In the genomic region with DNA sequence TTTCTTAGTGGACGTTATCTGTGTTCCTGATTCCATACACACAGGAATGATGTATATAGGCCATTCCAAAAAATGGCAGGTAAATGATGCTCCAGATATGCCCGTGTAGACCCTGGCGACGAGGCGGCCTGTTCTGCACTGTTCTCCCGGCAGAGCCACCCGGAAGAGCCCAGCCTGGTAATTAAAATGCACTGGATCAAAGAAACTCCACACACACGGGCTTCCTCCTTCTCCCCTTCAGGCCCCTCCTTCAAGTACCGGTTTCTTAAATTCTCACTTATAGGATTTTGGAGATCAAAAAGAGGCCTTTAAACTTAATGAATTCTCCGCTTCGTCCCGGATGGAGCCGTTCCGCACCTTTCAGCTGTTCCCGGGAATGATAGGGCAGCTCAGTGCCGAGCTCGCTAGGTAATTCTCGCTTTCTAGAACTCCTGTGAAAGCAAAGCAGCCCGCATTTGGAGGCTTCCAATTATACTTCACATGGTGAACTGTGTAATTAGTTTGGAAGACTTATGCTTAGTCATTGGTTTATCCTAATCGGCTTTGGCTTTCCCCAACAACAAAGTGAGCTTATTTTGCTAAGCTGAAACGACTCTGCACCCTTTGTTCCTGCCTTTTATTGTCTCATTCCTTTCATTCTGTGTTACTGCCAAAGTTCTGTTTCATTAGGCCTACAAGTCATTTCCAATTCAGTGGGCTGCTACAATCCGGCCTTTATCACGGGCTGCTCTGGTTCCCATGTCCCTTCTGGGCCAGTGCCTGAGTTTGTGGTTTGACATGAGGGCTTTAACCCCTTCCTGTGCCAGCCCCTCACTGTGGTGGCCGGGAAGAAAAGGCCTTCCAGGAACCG, we compare ENCODE assay signal across 8 cellular contexts.
DNase-seq lines count a peak whose midpoint lies in the region; ATAC-seq, FAIRE-seq and TF ChIP-seq lines count a peak whose summit lies in the region.

No MANE protein-coding gene starts in this region.

- FAIRE-seq in D721Med (lab: Jason Lieb, UNC), result peak; percentile 87

- no peaks in the 10 kb centered on the region for H3K9me3 ChIP-seq in esophagus squamous epithelium

- H3K4me3 ChIP-seq in esophagus squamous epithelium, result no peak overlapping the region

- H3K27me3 ChIP-seq in esophagus squamous epithelium, result no peaks in the 10 kb centered on the region

- H3K4me1 ChIP-seq in esophagus squamous epithelium, result peaks cover 0 to 48% (median 3%) of the 10 kb centered on the region in 3 donors

- WGBS in esophagus squamous epithelium, 2 donors, result 55 to 60% methylated on average over 22 to 25 of the region's 25 CpGs

- H3K27ac ChIP-seq in esophagus squamous epithelium, result peak overlapping the region in 3 of 4 donors; percentile 2 to 34 (median 21)

- ATAC-seq in HG02885 (IDR thresholded peaks at IDR 0.05; ENCODE audit: poor library complexity, unreplicated experiment), result no peak
- ATAC-seq in HG03378 (IDR thresholded peaks at IDR 0.05; ENCODE audit: unreplicated experiment), result no peak

- intact Hi-C loops in esophagus squamous epithelium (cut with DNase I), result no loop called here

- TF ChIP-seq POLR2A in esophagus squamous epithelium (IDR thresholded peaks at IDR 0.05), result no peak

- DNase-seq in D721Med (ENCODE audit: insufficient read length, low spot score) (peak; percentile 48), NCI-H82 (lab: John Stamatoyannopoulos, UW) (peak; percentile 100), esophagus squamous epithelium (lab: John Stamatoyannopoulos, UW) (no peak), nucleus accumbens (lab: John Stamatoyannopoulos, UW) (peak in 48 of 56 donors; percentile 23 to 90 (median 60)), HuH-7.5 (ENCODE audit: low spot score) (no peak), DMS79 treated with DMSO at 0.1 percent for 48 hours (lab: John Stamatoyannopoulos, UW) (no peak)

- H3K36me3 ChIP-seq in esophagus squamous epithelium, result peaks cover 0 to 31% (median 0%) of the 10 kb centered on the region in 3 donors

- TF ChIP-seq CTCF in D721Med (IDR thresholded peaks at IDR 0.05; ENCODE audit: insufficient read depth, missing control alignments) (no peak), esophagus squamous epithelium (IDR thresholded peaks at IDR 0.05) (no peak)

Comparison
In these comparisons a context has a peak if more than half of its experiments do, and no peak if none do; other contexts are left out.
1. DNase-seq: peak in D721Med (single experiment), NCI-H82 (single experiment) and nucleus accumbens (48 of 56); none in esophagus squamous epithelium (single experiment), HuH-7.5 (single experiment) and DMS79 treated with DMSO at 0.1 percent for 48 hours (single experiment).